In the genomic region with DNA sequence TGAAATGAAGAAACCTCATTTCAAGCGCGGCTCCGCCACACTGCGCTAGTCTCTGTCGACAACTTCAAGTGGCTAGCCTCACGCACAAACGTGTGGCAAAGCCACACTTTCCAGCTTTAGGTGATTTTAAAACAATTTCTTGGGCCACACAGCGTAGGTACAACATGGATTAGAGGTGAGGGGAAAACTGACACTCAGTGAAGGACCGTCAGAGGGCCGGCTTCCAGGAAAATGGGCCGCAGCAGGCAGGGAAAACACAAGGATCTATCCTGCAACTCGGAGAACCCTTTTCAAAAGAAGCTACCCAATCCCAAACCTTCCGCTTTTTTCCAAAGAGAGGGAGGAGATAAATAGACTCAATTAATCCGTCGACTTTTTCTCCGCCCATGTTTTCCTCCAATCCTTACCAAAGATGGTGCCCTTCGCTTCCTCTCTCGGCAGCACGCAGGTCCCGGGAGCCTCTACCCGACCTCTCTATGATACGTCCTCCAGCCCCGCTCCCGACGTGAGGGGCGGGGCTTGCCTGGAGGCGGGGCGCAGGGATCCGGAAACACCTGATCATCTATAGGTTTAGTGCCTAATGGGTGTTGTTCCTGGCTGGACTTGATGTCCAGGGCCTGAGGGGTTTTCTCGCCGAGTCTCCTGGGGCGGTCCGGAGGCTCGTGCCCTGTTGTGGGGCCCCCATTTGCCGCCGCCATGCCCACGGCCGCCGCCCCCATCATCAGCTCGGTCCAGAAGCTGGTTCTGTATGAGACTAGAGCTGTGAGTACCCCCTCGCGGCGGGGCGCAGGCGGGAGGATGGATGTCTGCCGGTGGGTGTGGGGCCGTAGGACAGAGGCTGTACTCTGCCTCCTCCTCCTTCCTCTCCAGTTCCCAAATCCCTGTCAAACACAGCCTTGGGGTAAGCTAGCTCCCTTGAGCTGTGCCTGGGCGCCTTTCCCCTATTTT, we compare ENCODE assay signal across 8 cellular contexts. TPM values are rescaled to one million over a fixed set of nuclear protein-coding genes. Genes with fewer than 3 reads are reported as not detected.
DNase-seq lines count a peak whose midpoint lies in the region; ATAC-seq and TF ChIP-seq lines count a peak whose summit lies in the region.

A gene (minus strand): TSS at position 463 of the 948 bp plus-strand sequence. CDS start 15,457 bp downstream, outside the sequence.
A gene (plus strand): TSS at position 557 of the 948 bp plus-strand sequence. CDS start 140 bp downstream, at position 697.

- H3K27ac Mint-ChIP-seq in IgD-negative memory B cell = peak within 1 kb of the TSS; percentile 74 to 98 (median 97)

- DNase-seq in DMS153 (lab: John Stamatoyannopoulos, UW) (peak; percentile 96), OCI-M1 (lab: John Stamatoyannopoulos, UW) (peak; percentile 98), erythroblast (lab: John Stamatoyannopoulos, UW) (peak; percentile 87 to 89)
- peak; percentile 91 for DNase-seq in activated T-cell treated with anti-CD3 and anti-CD28 coated beads, Interleukin-2, amount 50 U/mL, for 1 hour
- DNase-seq in stimulated activated CD8-positive, alpha-beta memory T cell treated with anti-CD3 and anti-CD28 coated beads, Interleukin-7, amount 100 ng/mL, for 1 hour (ENCODE audit: low read depth in 2 of 2) = peak; percentile 77 to 80

- peak within 1 kb of the TSS; percentile 92 to 100 (median 98) for H3K4me3 Mint-ChIP-seq in IgD-negative memory B cell

- peaks cover 0 to 2% (median 0%) of the 10 kb centered on the region in 3 donors for H3K9me3 Mint-ChIP-seq in IgD-negative memory B cell

- H3K36me3 Mint-ChIP-seq in IgD-negative memory B cell = no peaks in the 10 kb centered on the region

- peak; percentile 94 for ATAC-seq in GM21529 (IDR thresholded peaks at IDR 0.05; ENCODE audit: unreplicated experiment)

- H3K27me3 Mint-ChIP-seq in IgD-negative memory B cell = no peaks in the 10 kb centered on the region

- peak; percentile 76 for TF ChIP-seq POLR2A in erythroblast (IDR thresholded peaks at IDR 0.05; ENCODE audit: low read length)

- peaks cover 11% of the 10 kb centered on the region for H3K4me1 ChIP-seq in mucosa of stomach (ENCODE audit: control insufficient read depth, insufficient read depth, low read length)

- H3K9ac ChIP-seq in mucosa of stomach (ENCODE audit: low read length) = peak within 1 kb of the TSS; percentile 92

- H3K4me1 Mint-ChIP-seq in IgD-negative memory B cell = peaks cover 21 to 34% (median 34%) of the 10 kb centered on the region in 3 donors

- H3K36me3 ChIP-seq in mucosa of stomach (ENCODE audit: control insufficient read depth, insufficient read depth, low read length) = no peaks in the 10 kb centered on the region

- H3K27me3 ChIP-seq in mucosa of stomach (ENCODE audit: control insufficient read depth, insufficient read depth, low read length) = no peaks in the 10 kb centered on the region

- H3K9me3 ChIP-seq in mucosa of stomach (ENCODE audit: control insufficient read depth, low read length) = no peaks in the 10 kb centered on the region

- H3K4me3 ChIP-seq in mucosa of stomach (ENCODE audit: low read length) = peak within 1 kb of the TSS; percentile 94

RNA-seq across cellular contexts. Expression of the first gene that starts in this region (rescaled TPM):
- 8.2 TPM for polyA plus RNA-seq in IgD-negative memory B cell

RNA-seq across cellular contexts. Expression of the second gene that starts in this region (rescaled TPM):
- 45.2 TPM for polyA plus RNA-seq in IgD-negative memory B cell

Comparison
In these comparisons a context has a peak if more than half of its experiments do, and no peak if none do; other contexts are left out.
1. Peak in every context shown above with its lines: DNase-seq, ATAC-seq and H3K4me3 ChIP-seq.